Comparison of ENCODE assay signal across 8 cellular contexts in genomic region chr11:61756452-61757212, GRCh38. TPM values are rescaled to one million over a fixed set of nuclear protein-coding genes. Genes with fewer than 3 reads are reported as not detected.
A peak's percentile ranks its signal among the peaks of the same experiment; 100 is the strongest.
DNase-seq lines count a peak whose midpoint lies in the region; ATAC-seq and TF ChIP-seq lines count a peak whose summit lies in the region.

No MANE protein-coding gene starts in this region.

- no peak overlapping the region for H3K27ac ChIP-seq in sigmoid colon

- ATAC-seq in GM18870 (IDR thresholded peaks at IDR 0.05; ENCODE audit: unreplicated experiment) (peak; percentile 54), HG03139 (IDR thresholded peaks at IDR 0.05; ENCODE audit: unreplicated experiment) (no peak), WTC11 (no peak)
- peak; percentile 79 for ATAC-seq in activated naive CD8-positive, alpha-beta T cell treated with anti-CD3 and anti-CD28 coated beads, Interleukin-2, amount 10 ng/mL, durations not matched to agents 7 days and 5 days (ENCODE audit: low read depth)
- peak; percentile 83 to 91 for ATAC-seq in natural killer cell treated with Interleukin-12 subunit alpha and Interleukin-12 subunit beta and Interleukin-15 and Interleukin-18, amount 100 ng/mL, for 72 hours

- no peaks in the 10 kb centered on the region for H3K36me3 Mint-ChIP-seq in activated naive CD8-positive, alpha-beta T cell treated with anti-CD3 and anti-CD28 coated beads, Interleukin-2, amount 10 ng/mL, durations not matched to agents 7 days and 5 days
- H3K36me3 Mint-ChIP-seq in natural killer cell treated with Interleukin-12 subunit alpha and Interleukin-12 subunit beta and Interleukin-15 and Interleukin-18, amount 100 ng/mL, for 72 hours, result no peaks in the 10 kb centered on the region
- no peaks in the 10 kb centered on the region for H3K36me3 Mint-ChIP-seq in WTC11

- no peak for TF ChIP-seq CTCF in WTC11 (IDR thresholded peaks at IDR 0.05)
- TF ChIP-seq CTCF in sigmoid colon (IDR thresholded peaks at IDR 0.05), result no peak

- H3K4me1 ChIP-seq in sigmoid colon, result peaks cover 0 to 13% (median 10%) of the 10 kb centered on the region in 4 donors

- H3K4me3 Mint-ChIP-seq in activated naive CD8-positive, alpha-beta T cell treated with anti-CD3 and anti-CD28 coated beads, Interleukin-2, amount 10 ng/mL, durations not matched to agents 7 days and 5 days, result peak overlapping the region; percentile 52
- H3K4me3 Mint-ChIP-seq in natural killer cell treated with Interleukin-12 subunit alpha and Interleukin-12 subunit beta and Interleukin-15 and Interleukin-18, amount 100 ng/mL, for 72 hours, result peak overlapping the region; percentile 54
- H3K4me3 Mint-ChIP-seq in WTC11, result no peak overlapping the region

- POLR2A ChIA-PET in activated naive CD8-positive, alpha-beta T cell treated with anti-CD3 and anti-CD28 coated beads, Interleukin-2, amount 10 ng/mL, durations not matched to agents 7 days and 5 days (lab: Charles Lee), result interaction anchor here (1.1 kb wide), 1 partner anchor 16 kb away, joined by 4 read pairs; no protein-coding TSS in a partner anchor
- POLR2A ChIA-PET in WTC11 (lab: Charles Lee), result interaction anchor here (0.5 kb wide), 1 partner anchor 79 kb away, joined by 3 read pairs; no protein-coding TSS in a partner anchor

- H3K27ac Mint-ChIP-seq in activated naive CD8-positive, alpha-beta T cell treated with anti-CD3 and anti-CD28 coated beads, Interleukin-2, amount 10 ng/mL, durations not matched to agents 7 days and 5 days, result peak overlapping the region; percentile 82
- H3K27ac Mint-ChIP-seq in natural killer cell treated with Interleukin-12 subunit alpha and Interleukin-12 subunit beta and Interleukin-15 and Interleukin-18, amount 100 ng/mL, for 72 hours, result peak overlapping the region; percentile 86 to 89
- no peak overlapping the region for H3K27ac Mint-ChIP-seq in WTC11

- peak; percentile 100 for DNase-seq in HuH-7.5 (ENCODE audit: low spot score)
- DNase-seq in activated naive CD8-positive, alpha-beta T cell treated with anti-CD3 and anti-CD28 coated beads, Interleukin-2, amount 10 ng/mL, durations not matched to agents 7 days and 5 days, result peak; percentile 51
- DNase-seq in natural killer cell treated with Interleukin-12 subunit alpha and Interleukin-12 subunit beta and Interleukin-15 and Interleukin-18, amount 100 ng/mL, for 72 hours (ENCODE audit: low spot score), result peak; percentile 86
- no peak for DNase-seq in COR-L47 (lab: John Stamatoyannopoulos, UW)
- DNase-seq in WTC11 (ENCODE audit: low spot score), result no peak
- DNase-seq in sigmoid colon, result no peak

- H3K4me3 ChIP-seq in sigmoid colon, result no peak overlapping the region

- CTCF ChIA-PET in WTC11 (lab: Charles Lee), result interaction anchor here (0.5 to 4.6 kb wide), 6 partner anchors 9 to 31 kb away, joined by 3 to 33 read pairs (median 4); no protein-coding TSS in a partner anchor

- no peaks in the 10 kb centered on the region for H3K9me3 ChIP-seq in sigmoid colon

- TF ChIP-seq EP300 in sigmoid colon (IDR thresholded peaks at IDR 0.05), result no peak

- H3K36me3 ChIP-seq in sigmoid colon, result no peaks in the 10 kb centered on the region

- H3K9me3 Mint-ChIP-seq in activated naive CD8-positive, alpha-beta T cell treated with anti-CD3 and anti-CD28 coated beads, Interleukin-2, amount 10 ng/mL, durations not matched to agents 7 days and 5 days, result no peaks in the 10 kb centered on the region
- no peaks in the 10 kb centered on the region for H3K9me3 Mint-ChIP-seq in natural killer cell treated with Interleukin-12 subunit alpha and Interleukin-12 subunit beta and Interleukin-15 and Interleukin-18, amount 100 ng/mL, for 72 hours
- no peaks in the 10 kb centered on the region for H3K9me3 Mint-ChIP-seq in WTC11

- peaks cover 21% of the 10 kb centered on the region for H3K27me3 Mint-ChIP-seq in activated naive CD8-positive, alpha-beta T cell treated with anti-CD3 and anti-CD28 coated beads, Interleukin-2, amount 10 ng/mL, durations not matched to agents 7 days and 5 days
- no peaks in the 10 kb centered on the region for H3K27me3 Mint-ChIP-seq in natural killer cell treated with Interleukin-12 subunit alpha and Interleukin-12 subunit beta and Interleukin-15 and Interleukin-18, amount 100 ng/mL, for 72 hours
- H3K27me3 Mint-ChIP-seq in WTC11 (ENCODE audit: low read depth), result peaks cover 24% of the 10 kb centered on the region

- 19 to 58% methylated on average over 9 of the region's 9 CpGs for WGBS in sigmoid colon, 2 donors

- peaks cover 19% of the 10 kb centered on the region for H3K4me1 Mint-ChIP-seq in activated naive CD8-positive, alpha-beta T cell treated with anti-CD3 and anti-CD28 coated beads, Interleukin-2, amount 10 ng/mL, durations not matched to agents 7 days and 5 days
- peaks cover 22 to 32% of the 10 kb centered on the region in 2 donors for H3K4me1 Mint-ChIP-seq in natural killer cell treated with Interleukin-12 subunit alpha and Interleukin-12 subunit beta and Interleukin-15 and Interleukin-18, amount 100 ng/mL, for 72 hours (ENCODE audit: low read depth in 2 of 2)
- H3K4me1 Mint-ChIP-seq in WTC11, result peaks cover 22% of the 10 kb centered on the region

- intact Hi-C loops in sigmoid colon (cut with DNase I), result no loop called here

- no peak for TF ChIP-seq POLR2A in sigmoid colon (IDR thresholded peaks at IDR 0.05)

- H3K27me3 ChIP-seq in sigmoid colon, result peaks cover 9 to 21% (median 10%) of the 10 kb centered on the region in 3 donors

TF ChIP-seq in WTC11, 78 proteins besides CTCF, POLR2A, EP300 and RAD21 (continues in another document):
- no peak for TF ChIP-seq FOXP1 (CRISPR knock-in tag; IDR thresholded peaks at IDR 0.05; ENCODE audit: borderline replicate concordance)
- TF ChIP-seq ELF4 (CRISPR knock-in tag; IDR thresholded peaks at IDR 0.05; ENCODE audit: low read depth), result no peak
- no peak for TF ChIP-seq USF2 (CRISPR knock-in tag; IDR thresholded peaks at IDR 0.05)
- no peak for TF ChIP-seq ZNF121 (CRISPR knock-in tag; IDR thresholded peaks at IDR 0.05)
- TF ChIP-seq, protein P1, sequence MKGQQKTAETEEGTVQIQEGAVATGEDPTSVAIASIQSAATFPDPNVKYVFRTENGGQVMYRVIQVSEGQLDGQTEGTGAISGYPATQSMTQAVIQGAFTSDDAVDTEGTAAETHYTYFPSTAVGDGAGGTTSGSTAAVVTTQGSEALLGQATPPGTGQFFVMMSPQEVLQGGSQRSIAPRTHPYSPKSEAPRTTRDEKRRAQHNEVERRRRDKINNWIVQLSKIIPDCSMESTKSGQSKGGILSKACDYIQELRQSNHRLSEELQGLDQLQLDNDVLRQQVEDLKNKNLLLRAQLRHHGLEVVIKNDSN (CRISPR knock-in tag; IDR thresholded peaks at IDR 0.05), result no peak
- TF ChIP-seq MXD4 (CRISPR knock-in tag; IDR thresholded peaks at IDR 0.05; ENCODE audit: borderline replicate concordance), result no peak
- TF ChIP-seq MLX (CRISPR knock-in tag; IDR thresholded peaks at IDR 0.05), result no peak
- no peak for TF ChIP-seq PRRX2 (CRISPR knock-in tag; IDR thresholded peaks at IDR 0.05)

RNA-seq across cellular contexts. Expression of gene MYRF, which starts 4.2 kb away (rescaled TPM):
- total RNA-seq in activated naive CD8-positive, alpha-beta T cell treated with anti-CD3 and anti-CD28 coated beads, Interleukin-2, amount 10 ng/mL, durations not matched to agents 7 days and 5 days, result 1 to 10 TPM; 3.4 TPM
- total RNA-seq in natural killer cell treated with Interleukin-12 subunit alpha and Interleukin-12 subunit beta and Interleukin-15 and Interleukin-18, amount 100 ng/mL, for 72 hours, result 1 to 10 TPM; 3.7 to 5.5 TPM
- total RNA-seq in WTC11 (2021) (4.9 to 5.9 TPM (median 5.2 TPM) in 3 replicates), sigmoid colon (under 1 TPM; under 0.01 to 0.83 (median 0.60) TPM)
- polyA plus RNA-seq in sigmoid colon, result 1 to 10 TPM in 2 of 3 donors, under 1 TPM in 1; 0.46 to 6.4 (median 1.8) TPM

RNA-seq across cellular contexts. Expression of gene TMEM258, which starts 35.8 kb away (rescaled TPM):
- total RNA-seq in activated naive CD8-positive, alpha-beta T cell treated with anti-CD3 and anti-CD28 coated beads, Interleukin-2, amount 10 ng/mL, durations not matched to agents 7 days and 5 days, result 100 to 1,000 TPM; 127 to 140 TPM
- total RNA-seq in natural killer cell treated with Interleukin-12 subunit alpha and Interleukin-12 subunit beta and Interleukin-15 and Interleukin-18, amount 100 ng/mL, for 72 hours, result 100 to 1,000 TPM; 119 to 133 TPM
- total RNA-seq in WTC11 (2021) (175 to 192 TPM (median 190 TPM) in 3 replicates), sigmoid colon (10 to 100 TPM; 39.9 to 64.7 (median 57.4) TPM)
- polyA plus RNA-seq in sigmoid colon, result 100 to 1,000 TPM; 139 to 224 (median 148) TPM

RNA-seq across cellular contexts. Expression of gene FEN1, which starts 36.1 kb away (rescaled TPM):
- 10 to 100 TPM; 87.1 to 88.7 TPM for total RNA-seq in activated naive CD8-positive, alpha-beta T cell treated with anti-CD3 and anti-CD28 coated beads, Interleukin-2, amount 10 ng/mL, durations not matched to agents 7 days and 5 days
- 100 to 1,000 TPM in 1 of 2 donors, 10 to 100 TPM in 1; 75.8 to 155 TPM for total RNA-seq in natural killer cell treated with Interleukin-12 subunit alpha and Interleukin-12 subunit beta and Interleukin-15 and Interleukin-18, amount 100 ng/mL, for 72 hours
- total RNA-seq in WTC11 (2021), result 72.3 to 96.3 TPM (median 73.2 TPM) in 3 replicates
- total RNA-seq in sigmoid colon, result 1 to 10 TPM; 5.3 to 8.0 (median 7.0) TPM
- polyA plus RNA-seq in sigmoid colon, result 10 to 100 TPM in 2 of 3 donors, 1 to 10 TPM in 1; 4.2 to 39.1 (median 11.3) TPM

Comparison
In these comparisons a context has a peak if more than half of its experiments do, and no peak if none do; other contexts are left out.
1. ATAC-seq: peak in GM18870 (single experiment), activated naive CD8-positive, alpha-beta T cell treated with anti-CD3 and anti-CD28 coated beads, Interleukin-2, amount 10 ng/mL, durations not matched to agents 7 days and 5 days (single experiment) and natural killer cell treated with Interleukin-12 subunit alpha and Interleukin-12 subunit beta and Interleukin-15 and Interleukin-18, amount 100 ng/mL, for 72 hours (2 of 2); none in HG03139 (single experiment) and WTC11 (single experiment).
2. DNase-seq: peak in HuH-7.5 (single experiment), activated naive CD8-positive, alpha-beta T cell treated with anti-CD3 and anti-CD28 coated beads, Interleukin-2, amount 10 ng/mL, durations not matched to agents 7 days and 5 days (single experiment) and natural killer cell treated with Interleukin-12 subunit alpha and Interleukin-12 subunit beta and Interleukin-15 and Interleukin-18, amount 100 ng/mL, for 72 hours (single experiment); none in COR-L47 (single experiment), WTC11 (single experiment) and sigmoid colon (single experiment).